ENCODE assay signal across 1 cellular context in genomic region chr9:101403886-101404285, GRCh38.
TF ChIP-seq lines count a peak whose summit lies in the region.

No MANE protein-coding gene starts in this region.

TF ChIP-seq in HepG2, 621 proteins besides CTCF, POLR2A, EP300 and RAD21:
- TF ChIP-seq NBN (conservative IDR thresholded peaks at IDR 0.05) (no peak), MAX (IDR thresholded peaks at IDR 0.05) (no peak), HOXA3 (CRISPR knock-in tag; IDR thresholded peaks at IDR 0.05) (no peak), ZNF569 (CRISPR knock-in tag; IDR thresholded peaks at IDR 0.05; ENCODE audit: borderline replicate concordance) (no peak), NR2F2 (IDR thresholded peaks at IDR 0.05; ENCODE audit: borderline replicate concordance, low read depth) (no peak), ZNF496 (CRISPR knock-in tag; IDR thresholded peaks at IDR 0.05; ENCODE audit: insufficient replicate concordance) (no peak), NFYB (CRISPR knock-in tag; IDR thresholded peaks at IDR 0.05) (no peak), CEBPB (IDR thresholded peaks at IDR 0.05; ENCODE audit: borderline replicate concordance, low read depth, low read length) (peak; percentile 36; the same call in 1 of the 2 replicates), ARID4A (CRISPR knock-in tag; IDR thresholded peaks at IDR 0.05; ENCODE audit: borderline replicate concordance) (no peak), RFX5 (IDR thresholded peaks at IDR 0.05; ENCODE audit: low read depth, low read length) (no peak), ZNF878 (CRISPR knock-in tag; IDR thresholded peaks at IDR 0.05) (no peak), NKX3-1 (CRISPR knock-in tag; IDR thresholded peaks at IDR 0.05) (no peak), ATM (IDR thresholded peaks at IDR 0.05; ENCODE audit: borderline replicate concordance) (no peak), HMGA1 (CRISPR knock-in tag; conservative IDR thresholded peaks at IDR 0.05) (no peak), GATAD2A (CRISPR knock-in tag; IDR thresholded peaks at IDR 0.05) (no peak), KLF9 (CRISPR knock-in tag; IDR thresholded peaks at IDR 0.05; ENCODE audit: low read depth) (no peak), LRRFIP1 (CRISPR knock-in tag; conservative IDR thresholded peaks at IDR 0.05) (no peak), TFE3 (CRISPR knock-in tag; IDR thresholded peaks at IDR 0.05) (no peak), CBX2 (IDR thresholded peaks at IDR 0.05; ENCODE audit: low read depth, low read length) (no peak), CBX2 (CRISPR knock-in tag; IDR thresholded peaks at IDR 0.05; ENCODE audit: low read depth) (no peak), ZNF75D (CRISPR knock-in tag; IDR thresholded peaks at IDR 0.05; ENCODE audit: borderline replicate concordance) (no peak), ATF4 (CRISPR knock-in tag; IDR thresholded peaks at IDR 0.05) (peak in 1 of 2 experiments; percentile 66; a peak in 1 of 4 replicates), CEBPG (CRISPR knock-in tag; IDR thresholded peaks at IDR 0.05) (peak; percentile 56; the same call in 1 of the 2 replicates), THAP11 (CRISPR knock-in tag; IDR thresholded peaks at IDR 0.05) (0 out of 2 replicates have a peak, but pooled peaks have one; percentile 5), RFX3 (CRISPR knock-in tag; IDR thresholded peaks at IDR 0.05) (no peak), IRX3 (CRISPR knock-in tag; IDR thresholded peaks at IDR 0.05; ENCODE audit: borderline replicate concordance, low read depth) (no peak), ZNF616 (CRISPR knock-in tag; IDR thresholded peaks at IDR 0.05; ENCODE audit: low read depth) (no peak), RBFOX2 (IDR thresholded peaks at IDR 0.05; ENCODE audit: low read depth, low read length) (no peak)
